Comparison of ENCODE assay signal across 9 cellular contexts in genomic region chrX:152632445-152633097, GRCh38. TPM values are rescaled to one million over a fixed set of nuclear protein-coding genes. Genes with fewer than 3 reads are reported as not detected.
DNase-seq lines count a peak whose midpoint lies in the region; ATAC-seq and TF ChIP-seq lines count a peak whose summit lies in the region.
"Had no signal": no experiment of that assay in that cellular context is flagged by ENCODE, and none has a peak within 500 bp of the region (broad histone marks: within the 10 kb centered on the region; RNA-seq: fewer than 3 reads in every experiment).

No MANE protein-coding gene starts in this region.

- H3K9me2 ChIP-seq in hepatocyte (replicated peaks; ENCODE audit: insufficient read depth) = no peaks in the 10 kb centered on the region

- ATAC-seq in GM19467 (IDR thresholded peaks at IDR 0.05; ENCODE audit: unreplicated experiment) = peak; percentile 50
- ATAC-seq in GM18873 (IDR thresholded peaks at IDR 0.05; ENCODE audit: low FRiP score, unreplicated experiment) = no peak
- no peak for ATAC-seq in stimulated activated naive B cell treated with anti-CD40 and anti-IgM and Interleukin-4, amounts not matched to agents 10 μg/mL and 1 μg/mL and 100 μg/mL, for 72 hours (replicated peaks)

- H3K27me3 ChIP-seq in hepatocyte = peaks cover 15% of the 10 kb centered on the region

- H3K27ac Mint-ChIP-seq in activated naive CD8-positive, alpha-beta T cell treated with anti-CD3 and anti-CD28 coated beads for 36 hours = no peak overlapping the region
- H3K27ac Mint-ChIP-seq in stimulated activated naive B cell treated with anti-CD40 and anti-IgM and Interleukin-4, amounts not matched to agents 10 μg/mL and 1 μg/mL and 100 μg/mL, for 72 hours = no peak overlapping the region
- H3K27ac Mint-ChIP-seq: activated B cell treated with CpG ODN at 0.5 μM for 24 hours had no signal

- H3K9me3 Mint-ChIP-seq in activated naive CD8-positive, alpha-beta T cell treated with anti-CD3 and anti-CD28 coated beads for 36 hours = no peaks in the 10 kb centered on the region
- no peaks in the 10 kb centered on the region for H3K9me3 Mint-ChIP-seq in stimulated activated naive B cell treated with anti-CD40 and anti-IgM and Interleukin-4, amounts not matched to agents 10 μg/mL and 1 μg/mL and 100 μg/mL, for 72 hours
- H3K9me3 Mint-ChIP-seq: activated B cell treated with CpG ODN at 0.5 μM for 24 hours had no signal

- H3K4me1 ChIP-seq in hepatocyte (ENCODE audit: insufficient read depth) = no peaks in the 10 kb centered on the region

- H3K79me2 ChIP-seq in hepatocyte = no peaks in the 10 kb centered on the region

- TF ChIP-seq CTCF in hepatocyte (IDR thresholded peaks at IDR 0.05; ENCODE audit: poor library complexity) = peak; percentile 68

- H3K4me3 ChIP-seq in hepatocyte = no peak overlapping the region

- no peak overlapping the region for H3K4me3 Mint-ChIP-seq in activated naive CD8-positive, alpha-beta T cell treated with anti-CD3 and anti-CD28 coated beads for 36 hours
- H3K4me3 Mint-ChIP-seq in stimulated activated naive B cell treated with anti-CD40 and anti-IgM and Interleukin-4, amounts not matched to agents 10 μg/mL and 1 μg/mL and 100 μg/mL, for 72 hours = no peak overlapping the region
- H3K4me3 Mint-ChIP-seq: activated B cell treated with CpG ODN at 0.5 μM for 24 hours had no signal

- DNase-seq in DMS114 treated with DMSO at 0.1 percent for 48 hours (lab: John Stamatoyannopoulos, UW; ENCODE audit: unreplicated experiment) (peak; percentile 0), NCI-H69 (lab: John Stamatoyannopoulos, UW) (peak; percentile 32), hepatocyte (ENCODE audit: low spot score) (peak; percentile 55)
- DNase-seq in activated naive CD8-positive, alpha-beta T cell treated with anti-CD3 and anti-CD28 coated beads for 36 hours = peak; percentile 17
- DNase-seq in stimulated activated CD4-positive, alpha-beta T cell treated with anti-CD3 and anti-CD28 coated beads, Interleukin-1b, Interleukin-23, amount 100 ng/mL, for 24 hours (ENCODE audit: low read depth in 4 of 4, low spot score in 1 of 4) = peak in 3 of 4 experiments; percentile 7 to 31 (median 9)
- no peak for DNase-seq in stimulated activated naive B cell treated with anti-CD40 and anti-IgM and Interleukin-4, amounts not matched to agents 10 μg/mL and 1 μg/mL and 100 μg/mL, for 72 hours
- DNase-seq: activated B cell treated with CpG ODN at 0.5 μM for 24 hours had no signal

- no peaks in the 10 kb centered on the region for H3K36me3 Mint-ChIP-seq in activated naive CD8-positive, alpha-beta T cell treated with anti-CD3 and anti-CD28 coated beads for 36 hours
- H3K36me3 Mint-ChIP-seq in stimulated activated naive B cell treated with anti-CD40 and anti-IgM and Interleukin-4, amounts not matched to agents 10 μg/mL and 1 μg/mL and 100 μg/mL, for 72 hours = no peaks in the 10 kb centered on the region

- 63% methylated on average over 7 of the region's 7 CpGs for WGBS in hepatocyte (ENCODE audit: low lambda C conversion rate, missing lambda C conversion rate)

- H3K4me1 Mint-ChIP-seq in activated naive CD8-positive, alpha-beta T cell treated with anti-CD3 and anti-CD28 coated beads for 36 hours = no peaks in the 10 kb centered on the region
- H3K4me1 Mint-ChIP-seq in stimulated activated naive B cell treated with anti-CD40 and anti-IgM and Interleukin-4, amounts not matched to agents 10 μg/mL and 1 μg/mL and 100 μg/mL, for 72 hours = no peaks in the 10 kb centered on the region
- H3K4me1 Mint-ChIP-seq: activated B cell treated with CpG ODN at 0.5 μM for 24 hours had no signal

- H2AFZ ChIP-seq in hepatocyte = no peak overlapping the region

- peaks cover 29% of the 10 kb centered on the region for H3K27me3 Mint-ChIP-seq in activated naive CD8-positive, alpha-beta T cell treated with anti-CD3 and anti-CD28 coated beads for 36 hours
- peaks cover 15 to 16% of the 10 kb centered on the region in 2 donors for H3K27me3 Mint-ChIP-seq in stimulated activated naive B cell treated with anti-CD40 and anti-IgM and Interleukin-4, amounts not matched to agents 10 μg/mL and 1 μg/mL and 100 μg/mL, for 72 hours

- H3K4me2 ChIP-seq in hepatocyte = no peak overlapping the region

- no peaks in the 10 kb centered on the region for H4K20me1 ChIP-seq in hepatocyte (ENCODE audit: insufficient read depth, poor library complexity, severe bottlenecking)

- H3K27ac ChIP-seq in hepatocyte = no peak overlapping the region

- H3K36me3 ChIP-seq in hepatocyte (replicated peaks; ENCODE audit: insufficient read depth, low read depth) = no peaks in the 10 kb centered on the region

- no peaks in the 10 kb centered on the region for H3K9me3 ChIP-seq in hepatocyte (ENCODE audit: low read depth)

RNA-seq across cellular contexts. Expression of gene GABRQ, which starts 5.1 kb away (rescaled TPM):
- total RNA-seq in activated naive CD8-positive, alpha-beta T cell treated with anti-CD3 and anti-CD28 coated beads for 36 hours = not detected
- total RNA-seq in hepatocyte = 0.28 and 0.60 TPM in 2 replicates
- 0.05 TPM in 1 of 2 replicates, not detected in the other for polyA plus RNA-seq in hepatocyte
- total RNA-seq: activated B cell treated with CpG ODN at 0.5 μM for 24 hours had no signal
